11 cellular contexts compared by ENCODE assay signal in genomic region chr12:93387780-93388179, GRCh38. TPM values are rescaled to one million over a fixed set of nuclear protein-coding genes. Genes with fewer than 3 reads are reported as not detected.
DNase-seq lines count a peak whose midpoint lies in the region; ATAC-seq, FAIRE-seq and TF ChIP-seq lines count a peak whose summit lies in the region.
"Had no signal": no experiment of that assay in that cellular context is flagged by ENCODE, and none has a peak within 500 bp of the region (broad histone marks: within the 10 kb centered on the region; RNA-seq: fewer than 3 reads in every experiment).

No MANE protein-coding gene starts in this region.

- WGBS in K562 (ENCODE audit: insufficient coverage, low coverage, missing lambda C conversion rate), result 60% methylated on average over 2 of the region's 2 CpGs
- WGBS in tibial nerve, 2 donors, result 63 to 76% methylated on average over 2 of the region's 2 CpGs

- peak; percentile 73 for FAIRE-seq in K562 (lab: Jason Lieb, UNC)
- FAIRE-seq: H1 had no signal

- peaks cover 11 to 17% of the 10 kb centered on the region in 2 experiments; a peak in 4 of 5 replicates for H3K4me1 ChIP-seq in K562 (replicated peaks in 1 of 2; ENCODE audit: control insufficient read depth in 2 of 2, insufficient read depth in 2 of 2, low read length in 2 of 2)
- H3K4me1 ChIP-seq in tibial nerve, result peaks cover 0 to 59% (median 24%) of the 10 kb centered on the region in 4 donors

- no peak overlapping the region for H3K9ac ChIP-seq in K562 (ENCODE audit: insufficient read depth in 1 of 2, low read depth in 2 of 2, low read length in 2 of 2)

- BruUV-seq in K562 (replicated peaks; lab: Mats Ljungman, UMichigan), result no TSS peak

- POLR2A ChIA-PET in K562 (lab: Yijun Ruan, JAX), result interaction anchor here (1.4 kb wide), 1 partner anchor 16 kb away, joined by 4 read pairs; no protein-coding TSS in a partner anchor

- peak; percentile 35 for DNase-seq in GM13976 (ENCODE audit: low spot score)
- peak in 2 of 4 experiments; percentile 32 to 46 for DNase-seq in K562 (ENCODE audit: extremely low read depth in 1 of 4, low spot score in 3 of 4)
- DNase-seq in stimulated activated CD4-positive, alpha-beta T cell treated with anti-CD3 and anti-CD28 coated beads, Interleukin-15, amount 100 ng/mL, for 48 hours (ENCODE audit: low read depth in 2 of 2), result peak; percentile 66 to 68
- DNase-seq in tibial nerve (ENCODE audit: low spot score in 2 of 2), result no peak
- DNase-seq in NCI-H2081 treated with DMSO at 0.1 percent for 48 hours (lab: John Stamatoyannopoulos, UW), result no peak
- DNase-seq in ecto neural progenitor cell (ENCODE audit: low spot score), result no peak
- no peak for DNase-seq in AML-193 (lab: John Stamatoyannopoulos, UW)
- DNase-seq: effector CD4-positive, alpha-beta T cell; GF-D8 had no signal

- CTCF ChIA-PET in K562 (lab: Yijun Ruan, JAX; ENCODE audit: low intra/inter-chr PET ratio), result interaction anchor here (0.5 to 1.1 kb wide), 2 partner anchors 9 to 84 kb away, joined by 3 read pairs; no protein-coding TSS in a partner anchor

- no peak overlapping the region for H3K4me3 ChIP-seq in K562
- no peak overlapping the region for H3K4me3 ChIP-seq in tibial nerve

- ATAC-seq in HG03439 (IDR thresholded peaks at IDR 0.05; ENCODE audit: unreplicated experiment) (peak; percentile 36), K562 (peak; percentile 21)

- peaks cover 95% of the 10 kb centered on the region for H3K79me2 ChIP-seq in K562 (ENCODE audit: control insufficient read depth, insufficient read depth, low read length)

- H3K4me2 ChIP-seq in K562 (ENCODE audit: insufficient read depth, low read length), result peak overlapping the region; percentile 15; the same call in 1 of the 2 replicates

- H3K9me1 ChIP-seq in K562 (ENCODE audit: control insufficient read depth, insufficient read depth, low read length), result no peaks in the 10 kb centered on the region

- H3K27me3 ChIP-seq in K562 (ENCODE audit: control insufficient read depth in 2 of 2, insufficient read depth in 2 of 2, low read length in 2 of 2) (no peaks in the 10 kb centered on the region), tibial nerve (no peaks in the 10 kb centered on the region)

- H2AFZ ChIP-seq in K562 (ENCODE audit: low read depth, low read length), result no peak overlapping the region

- TF ChIP-seq CTCF in GM13976 (IDR thresholded peaks at IDR 0.05; ENCODE audit: borderline replicate concordance, control extremely low read depth, extremely low read depth, insufficient read depth, missing control alignments) (no peak), K562 (IDR thresholded peaks at IDR 0.05 in 2 of 3, conservative IDR thresholded peaks at IDR 0.05 in 1 of 3; ENCODE audit: insufficient read depth in 2 of 3, low read depth in 1 of 3, low read length in 3 of 3) (no peak), tibial nerve (IDR thresholded peaks at IDR 0.05) (no peak)

- peaks cover 68% of the 10 kb centered on the region for H4K20me1 ChIP-seq in K562 (replicated peaks; ENCODE audit: control insufficient read depth, insufficient read depth, low read length)

- TF ChIP-seq EP300 in K562 (IDR thresholded peaks at IDR 0.05; ENCODE audit: low read length), result no peak
- no peak for TF ChIP-seq EP300 in tibial nerve (IDR thresholded peaks at IDR 0.05)

- no peaks in the 10 kb centered on the region for H3K9me3 ChIP-seq in K562 (replicated peaks; ENCODE audit: control insufficient read depth, insufficient read depth, low read depth, low read length)
- no peaks in the 10 kb centered on the region for H3K9me3 ChIP-seq in tibial nerve

- no peak; the same call in 1 of the 2 replicates for TF ChIP-seq POLR2A in K562 (conservative IDR thresholded peaks at IDR 0.05)
- no peak for TF ChIP-seq POLR2A in tibial nerve (IDR thresholded peaks at IDR 0.05)

- intact Hi-C loops in K562 (cut with micrococcal nuclease), result no loop called here

- in situ Hi-C loops in GM13976 (cut with MboI; ENCODE audit: low sequenced_read_pairs, unreplicated experiment), result loop anchor here (25.0 kb wide), 1 partner anchor 250 kb away; no protein-coding TSS in a partner anchor
- in situ Hi-C loops in K562 (cut with MboI), result no loop called here

- no peak for TF ChIP-seq RAD21 in K562 (CRISPR knock-in tag; conservative IDR thresholded peaks at IDR 0.05 in 1 of 2, IDR thresholded peaks at IDR 0.05 in 1 of 2)

- H3K27ac ChIP-seq in K562 (ENCODE audit: extremely low read depth, low read depth, low read length), result no peak overlapping the region
- H3K27ac ChIP-seq in tibial nerve, result peak overlapping the region in 1 of 4 donors; percentile 46

- peaks cover 79% of the 10 kb centered on the region for H3K36me3 ChIP-seq in K562 (ENCODE audit: control insufficient read depth, insufficient read depth, low read length)
- H3K36me3 ChIP-seq in tibial nerve, result no peaks in the 10 kb centered on the region

TF ChIP-seq in K562, 482 proteins besides CTCF, POLR2A, EP300 and RAD21 (continues in another document):
- no peak for TF ChIP-seq CREBBP (IDR thresholded peaks at IDR 0.05; ENCODE audit: low read depth, low read length)
- 0 out of 2 replicates have a peak, but pooled peaks have one; percentile 13 for TF ChIP-seq EGR1 (conservative IDR thresholded peaks at IDR 0.05)
- TF ChIP-seq FOSL1 (tag; conservative IDR thresholded peaks at IDR 0.05), result peak; percentile 87
- no peak for TF ChIP-seq ZFX (CRISPR knock-in tag; IDR thresholded peaks at IDR 0.05)
- TF ChIP-seq VEZF1 (CRISPR knock-in tag; IDR thresholded peaks at IDR 0.05), result peak; percentile 55

RNA-seq across cellular contexts. Expression of gene NUDT4, which starts 10.1 kb away (rescaled TPM):
- total RNA-seq in K562 (2011; cell fraction: chromatin; rRNA removed; ENCODE audit: low replicate concordance), result 29.5 and 81.9 TPM in 2 replicates
- total RNA-seq in K562 (2011; cell fraction: nucleolus; rRNA removed), result 29.0 and 33.4 TPM in 2 replicates
- total RNA-seq in K562 (2011; cell fraction: nucleoplasm; rRNA removed), result 63.9 and 138 TPM in 2 replicates
- total RNA-seq in K562 (2014; rRNA removed) (87.5 and 102 TPM in 2 replicates), K562 (2014; rRNA removed; fragmentation: Illumina TruSeq; extraction: Trizol) (158 and 187 TPM in 2 replicates), K562 (2015; rRNA removed; fragmentation: Illumina TruSeq; extraction: Trizol) (87.4 and 99.2 TPM in 2 replicates), K562 (2021) (132 and 147 TPM in 2 replicates), tibial nerve (10 to 100 TPM; 54.4 to 84.3 (median 69.9) TPM)
- polyA plus RNA-seq in K562 (2011; rRNA removed) (112 and 164 TPM in 2 replicates), K562 (2014; fragmentation: Illumina TruSeq; extraction: Trizol) (116 and 128 TPM in 2 replicates), K562 (2014; fragmentation: Nextera tagmentation; extraction: Ambion mirVana) (10 to 100 TPM; 38.1 to 60.2 TPM), K562 (2014; rRNA removed) (84.6 and 94.2 TPM in 2 replicates)
- 57.9 and 68.4 TPM in 2 replicates for polyA plus RNA-seq in K562 (2011; cell fraction: cytosol; rRNA removed)
- polyA plus RNA-seq in K562 (2011; cell fraction: nucleus; rRNA removed), result 14.0 and 27.3 TPM in 2 replicates
- polyA plus RNA-seq in K562 (2012), result 64.5 and 88.2 TPM in 2 replicates
- polyA minus RNA-seq in K562 (2011; rRNA and poly(A)+ RNA removed), result 147 and 162 TPM in 2 replicates
- polyA minus RNA-seq in K562 (2011; cell fraction: cytosol; rRNA and poly(A)+ RNA removed), result 62.3 and 75.6 TPM in 2 replicates
- 27.5 and 37.5 TPM in 2 replicates for polyA minus RNA-seq in K562 (2011; cell fraction: nucleus; rRNA and poly(A)+ RNA removed)

RNA-seq across cellular contexts. Expression of gene UBE2N, which starts 54.0 kb away (rescaled TPM):
- total RNA-seq in K562 (2011; cell fraction: chromatin; rRNA removed; ENCODE audit: low replicate concordance), result 19.7 and 39.0 TPM in 2 replicates
- 10.3 and 11.1 TPM in 2 replicates for total RNA-seq in K562 (2011; cell fraction: nucleolus; rRNA removed)
- total RNA-seq in K562 (2011; cell fraction: nucleoplasm; rRNA removed), result 22.5 and 40.5 TPM in 2 replicates
- total RNA-seq in K562 (2014; rRNA removed), result 189 and 218 TPM in 2 replicates
- 224 and 228 TPM in 2 replicates for total RNA-seq in K562 (2014; rRNA removed; fragmentation: Illumina TruSeq; extraction: Trizol)
- 230 and 260 TPM in 2 replicates for total RNA-seq in K562 (2015; rRNA removed; fragmentation: Illumina TruSeq; extraction: Trizol)
- total RNA-seq in K562 (2021), result 207 and 219 TPM in 2 replicates
- 286 and 326 TPM in 2 replicates for polyA plus RNA-seq in K562 (2011; rRNA removed)
- polyA plus RNA-seq in K562 (2011; cell fraction: cytosol; rRNA removed), result 118 and 141 TPM in 2 replicates
- polyA plus RNA-seq in K562 (2011; cell fraction: nucleus; rRNA removed), result 72.6 and 99.0 TPM in 2 replicates
- 124 and 338 TPM in 2 replicates for polyA plus RNA-seq in K562 (2012)
- polyA plus RNA-seq in K562 (2014; fragmentation: Illumina TruSeq; extraction: Trizol), result 252 and 303 TPM in 2 replicates
- 100 to 1,000 TPM; 727 to 826 TPM for polyA plus RNA-seq in K562 (2014; fragmentation: Nextera tagmentation; extraction: Ambion mirVana)
- 222 and 407 TPM in 2 replicates for polyA plus RNA-seq in K562 (2014; rRNA removed)
- polyA minus RNA-seq in K562 (2011; rRNA and poly(A)+ RNA removed), result 197 and 210 TPM in 2 replicates
- polyA minus RNA-seq in K562 (2011; cell fraction: cytosol; rRNA and poly(A)+ RNA removed), result 90.7 and 93.3 TPM in 2 replicates
- polyA minus RNA-seq in K562 (2011; cell fraction: nucleus; rRNA and poly(A)+ RNA removed), result 8.3 and 15.4 TPM in 2 replicates
- 10 to 100 TPM; 20.8 to 31.0 (median 29.4) TPM for total RNA-seq in tibial nerve

Comparison
In these comparisons a context has a peak if more than half of its experiments do, and no peak if none do; other contexts are left out.
1. DNase-seq: peak in GM13976 (single experiment) and stimulated activated CD4-positive, alpha-beta T cell treated with anti-CD3 and anti-CD28 coated beads, Interleukin-15, amount 100 ng/mL, for 48 hours (2 of 2); none in tibial nerve (0 of 2), NCI-H2081 treated with DMSO at 0.1 percent for 48 hours (single experiment), ecto neural progenitor cell (single experiment) and AML-193 (0 of 2).